8 cellular contexts compared by ENCODE assay signal in the genomic region with DNA sequence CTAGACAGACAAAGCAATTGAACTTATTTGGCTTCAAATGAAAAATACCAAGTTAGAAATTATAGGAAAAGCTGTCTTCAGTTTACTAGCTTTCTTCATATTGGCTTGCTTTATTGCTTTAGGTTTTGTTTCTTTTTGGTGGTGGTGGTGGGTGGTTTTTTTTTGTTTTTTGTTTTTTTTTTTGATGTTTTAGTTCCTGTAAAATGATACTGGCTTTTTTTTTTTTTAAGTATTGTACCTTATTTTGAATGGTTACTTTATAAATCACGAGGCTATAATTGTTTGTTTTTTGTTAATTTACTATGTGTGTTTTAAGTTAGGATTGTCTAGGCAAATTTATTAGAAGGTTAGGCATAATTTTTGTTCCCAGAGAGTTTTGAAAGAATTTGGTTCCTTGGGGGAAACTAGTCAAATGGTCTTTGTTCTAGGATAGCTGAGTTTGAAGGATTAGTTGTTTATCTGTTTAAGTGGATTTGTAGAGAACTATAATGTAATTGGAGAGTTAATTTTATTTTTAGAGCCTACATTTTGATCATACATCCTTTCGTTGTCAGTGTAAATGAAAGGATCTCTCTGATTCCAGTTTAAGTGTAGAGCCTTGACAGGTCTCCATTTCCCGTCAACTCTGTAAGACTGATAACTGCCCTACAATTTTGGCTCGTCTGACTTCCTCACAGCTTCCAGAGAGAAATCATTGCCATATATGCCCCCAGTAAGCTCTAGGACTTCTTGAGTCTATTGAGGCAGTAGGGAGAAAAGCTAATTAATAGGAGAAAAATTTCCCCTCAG. TPM values are rescaled to one million over a fixed set of nuclear protein-coding genes. Genes with fewer than 3 reads are reported as not detected.
A peak's percentile ranks its signal among the peaks of the same experiment; 100 is the strongest.
DNase-seq lines count a peak whose midpoint lies in the region; ATAC-seq, FAIRE-seq and TF ChIP-seq lines count a peak whose summit lies in the region.

No MANE protein-coding gene starts in this region.

- intact Hi-C loops in Right ventricle myocardium superior (cut with DNase I) = loop anchor here (10.0 kb wide), 1 partner anchor 73 kb away; no protein-coding TSS in a partner anchor
- intact Hi-C loops in uterus (cut with DNase I; ENCODE audit: low total_unique reads) = no loop called here
- intact Hi-C loops in pancreas (cut with DNase I) = no loop called here

- WGBS in liver = 11% methylated on average over 4 of the region's 4 CpGs
- WGBS in pancreas, 2 donors = 4 to 9% methylated on average over 4 of the region's 4 CpGs

- DNase-seq in cardiac muscle cell (ENCODE audit: low read depth in 1 of 2, low spot score in 1 of 2) (no peak), Right ventricle myocardium superior (no peak), uterus (no peak), SKM-1 (lab: John Stamatoyannopoulos, UW; ENCODE audit: unreplicated experiment) (no peak), pancreas (no peak), NK-92 (lab: John Stamatoyannopoulos, UW; ENCODE audit: unreplicated experiment) (no peak)
- no peak for DNase-seq in activated naive CD4-positive, alpha-beta T cell treated with anti-CD3 and anti-CD28 coated beads, Interleukin-2, amount 50 U/mL, for 72 hours (ENCODE audit: low spot score in 2 of 2)

- H3K9ac ChIP-seq in liver (ENCODE audit: low read depth in 1 of 2, low read length in 2 of 2) = peak overlapping the region in 1 of 2 donors; percentile 66

- H3K27ac Mint-ChIP-seq in activated naive CD4-positive, alpha-beta T cell treated with anti-CD3 and anti-CD28 coated beads, Interleukin-2, amount 50 U/mL, for 72 hours = peak overlapping the region; percentile 100

- H3K9me3 Mint-ChIP-seq in activated naive CD4-positive, alpha-beta T cell treated with anti-CD3 and anti-CD28 coated beads, Interleukin-2, amount 50 U/mL, for 72 hours = no peaks in the 10 kb centered on the region

- TF ChIP-seq CTCF in cardiac muscle cell (IDR thresholded peaks at IDR 0.05; ENCODE audit: low read depth, low read length) (no peak), liver (IDR thresholded peaks at IDR 0.05; ENCODE audit: low read depth, low read length, missing input control) (no peak), uterus (IDR thresholded peaks at IDR 0.05) (no peak), pancreas (IDR thresholded peaks at IDR 0.05) (no peak)

- FAIRE-seq in pancreas (lab: Jason Lieb, UNC) = no peak

- ATAC-seq in Right ventricle myocardium superior (ENCODE audit: poor library complexity) = no peak
- ATAC-seq in activated naive CD4-positive, alpha-beta T cell treated with anti-CD3 and anti-CD28 coated beads, Interleukin-2, amount 50 U/mL, for 72 hours = no peak
- ATAC-seq in pancreas = no peak

- TF ChIP-seq RAD21 in liver (IDR thresholded peaks at IDR 0.05) = no peak

- H3K4me3 ChIP-seq in cardiac muscle cell (peak overlapping the region; percentile 81), liver (ENCODE audit: low read depth in 1 of 3, low read length in 3 of 3) (peak overlapping the region in 2 of 3 donors; percentile 20 to 83), uterus (peak overlapping the region; percentile 97 to 99), pancreas (peak overlapping the region in 2 of 4 donors; percentile 51 to 72)

- H3K27ac ChIP-seq in cardiac muscle cell = peak overlapping the region; percentile 100
- H3K27ac ChIP-seq in liver (ENCODE audit: low read depth in 1 of 2, low read length in 2 of 2) = peak overlapping the region; percentile 34 to 53
- H3K27ac ChIP-seq in uterus = peak overlapping the region; percentile 99 to 100
- H3K27ac ChIP-seq in pancreas = peak overlapping the region in 2 of 4 donors; percentile 99 to 100

- TF ChIP-seq POLR2A in uterus (IDR thresholded peaks at IDR 0.05) = no peak

- H3K36me3 ChIP-seq in cardiac muscle cell (no peaks in the 10 kb centered on the region), liver (ENCODE audit: control insufficient read depth in 4 of 4, insufficient read depth in 3 of 4, low read depth in 1 of 4, low read length in 3 of 4) (no peaks in the 10 kb centered on the region), uterus (no peaks in the 10 kb centered on the region), pancreas (no peaks in the 10 kb centered on the region)

- H3K4me1 ChIP-seq in cardiac muscle cell (ENCODE audit: low read depth) (peaks cover 21% of the 10 kb centered on the region), liver (ENCODE audit: control insufficient read depth in 4 of 4, insufficient read depth in 4 of 4, low read length in 3 of 4) (peaks cover 9 to 45% (median 41%) of the 10 kb centered on the region in 4 donors), uterus (peaks cover 0 to 11% of the 10 kb centered on the region in 2 donors), pancreas (peaks cover 19 to 52% (median 48%) of the 10 kb centered on the region in 3 donors)

- peaks cover 34 to 60% of the 10 kb centered on the region in 2 donors for H3K36me3 Mint-ChIP-seq in activated naive CD4-positive, alpha-beta T cell treated with anti-CD3 and anti-CD28 coated beads, Interleukin-2, amount 50 U/mL, for 72 hours

- H3K9me3 ChIP-seq in cardiac muscle cell (ENCODE audit: low read depth) = no peaks in the 10 kb centered on the region
- no peaks in the 10 kb centered on the region for H3K9me3 ChIP-seq in liver (ENCODE audit: control insufficient read depth in 4 of 4, low read length in 3 of 4)
- no peaks in the 10 kb centered on the region for H3K9me3 ChIP-seq in uterus
- no peaks in the 10 kb centered on the region for H3K9me3 ChIP-seq in pancreas

- H3K27me3 ChIP-seq in cardiac muscle cell (no peaks in the 10 kb centered on the region), liver (ENCODE audit: control insufficient read depth in 4 of 4, insufficient read depth in 4 of 4, low read length in 3 of 4) (no peaks in the 10 kb centered on the region), uterus (no peaks in the 10 kb centered on the region), pancreas (no peaks in the 10 kb centered on the region)

TF ChIP-seq in liver, 16 proteins besides CTCF, POLR2A, EP300 and RAD21:
- no peak for TF ChIP-seq NR2F2 (IDR thresholded peaks at IDR 0.05)
- TF ChIP-seq FOXA1 (IDR thresholded peaks at IDR 0.05) = no peak
- TF ChIP-seq, protein P1, sequence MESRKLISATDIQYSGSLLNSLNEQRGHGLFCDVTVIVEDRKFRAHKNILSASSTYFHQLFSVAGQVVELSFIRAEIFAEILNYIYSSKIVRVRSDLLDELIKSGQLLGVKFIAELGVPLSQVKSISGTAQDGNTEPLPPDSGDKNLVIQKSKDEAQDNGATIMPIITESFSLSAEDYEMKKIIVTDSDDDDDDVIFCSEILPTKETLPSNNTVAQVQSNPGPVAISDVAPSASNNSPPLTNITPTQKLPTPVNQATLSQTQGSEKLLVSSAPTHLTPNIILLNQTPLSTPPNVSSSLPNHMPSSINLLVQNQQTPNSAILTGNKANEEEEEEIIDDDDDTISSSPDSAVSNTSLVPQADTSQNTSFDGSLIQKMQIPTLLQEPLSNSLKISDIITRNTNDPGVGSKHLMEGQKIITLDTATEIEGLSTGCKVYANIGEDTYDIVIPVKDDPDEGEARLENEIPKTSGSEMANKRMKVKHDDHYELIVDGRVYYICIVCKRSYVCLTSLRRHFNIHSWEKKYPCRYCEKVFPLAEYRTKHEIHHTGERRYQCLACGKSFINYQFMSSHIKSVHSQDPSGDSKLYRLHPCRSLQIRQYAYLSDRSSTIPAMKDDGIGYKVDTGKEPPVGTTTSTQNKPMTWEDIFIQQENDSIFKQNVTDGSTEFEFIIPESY (IDR thresholded peaks at IDR 0.05) = no peak

RNA-seq across cellular contexts. Expression of gene KMT2E, which starts 3.5 kb away (rescaled TPM):
- total RNA-seq in cardiac muscle cell = 59.1 and 78.4 TPM in 2 replicates
- 131 and 152 TPM in 2 replicates for polyA plus RNA-seq in cardiac muscle cell
- 35.1 TPM for total RNA-seq in Right ventricle myocardium superior
- total RNA-seq in activated naive CD4-positive, alpha-beta T cell treated with anti-CD3 and anti-CD28 coated beads, Interleukin-2, amount 50 U/mL, for 72 hours = 100 to 1,000 TPM; 105 to 122 TPM
- 10 to 100 TPM; 52.4 to 55.6 TPM for total RNA-seq in liver
- 10 to 100 TPM in 1 of 2 donors, 1 to 10 TPM in 1; 7.1 to 32.5 TPM for polyA plus RNA-seq in liver
- 100 to 1,000 TPM in 3 of 4 donors, 10 to 100 TPM in 1; 61.5 to 208 (median 148) TPM for total RNA-seq in uterus
- 10 to 100 TPM; 27.2 to 62.5 (median 34.7) TPM for total RNA-seq in pancreas
- 10 to 100 TPM; 14.1 to 16.3 TPM for polyA plus RNA-seq in pancreas
